Comparison of ENCODE assay signal across 14 cellular contexts in the genomic region with DNA sequence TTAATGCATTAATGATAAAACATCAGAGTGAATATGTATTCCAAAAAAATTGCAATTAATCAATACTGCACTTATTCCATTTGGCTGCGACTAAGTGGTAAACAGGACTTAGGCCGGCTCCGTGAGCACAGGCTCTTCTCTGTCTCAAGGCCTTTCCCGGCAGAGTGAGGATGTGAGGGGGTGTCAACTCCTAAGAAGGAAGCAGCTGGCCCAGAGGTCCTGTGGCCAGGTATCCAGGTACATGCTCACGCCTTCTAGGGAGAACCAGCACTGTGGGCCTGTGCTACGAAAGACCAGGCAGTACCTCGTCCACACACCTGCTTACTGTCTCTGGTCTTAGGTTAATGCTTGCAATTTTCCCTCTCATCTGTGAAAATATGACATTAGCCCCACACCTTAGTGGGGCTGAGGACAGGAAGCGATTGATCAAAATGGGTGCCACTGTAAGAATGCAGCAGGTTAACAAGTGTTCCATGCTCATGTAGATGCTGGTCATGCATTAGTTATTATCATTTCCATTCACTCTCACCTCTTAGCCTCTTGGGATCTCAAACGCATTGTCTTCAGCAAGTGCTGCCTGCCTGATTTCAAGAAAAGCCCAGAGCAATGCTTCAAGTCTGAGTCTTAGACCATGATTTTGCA.
"Had no signal": no experiment of that assay in that cellular context is flagged by ENCODE, and none has a peak within 500 bp of the region (broad histone marks: within the 10 kb centered on the region; RNA-seq: fewer than 3 reads in every experiment).

No MANE protein-coding gene starts in this region.

- H3K9me3 Mint-ChIP-seq: activated naive CD4-positive, alpha-beta T cell treated with anti-CD3 and anti-CD28 coated beads, Interleukin-2, amount 50 U/mL, for 24 hours; memory B cell; nephron progenitor cell had no signal

- H3K9me3 ChIP-seq: body of pancreas, ovary, tibial artery had no signal

- ATAC-seq: activated CD4-positive, CD25-positive, alpha-beta regulatory T cell treated with anti-CD3 and anti-CD28 coated beads, Interleukin-2, amount 50 U/mL, for 24 hours; body of pancreas; esophagus mucosa had no signal

- H3K27ac ChIP-seq: body of pancreas, foreskin keratinocyte, ovary, skin epidermis, tibial artery had no signal

- H3K36me3 ChIP-seq: ovary, tibial artery had no signal

- H3K4me3 Mint-ChIP-seq: activated naive CD4-positive, alpha-beta T cell treated with anti-CD3 and anti-CD28 coated beads, Interleukin-2, amount 50 U/mL, for 24 hours; memory B cell; nephron progenitor cell had no signal

- H3K36me3 Mint-ChIP-seq: activated naive CD4-positive, alpha-beta T cell treated with anti-CD3 and anti-CD28 coated beads, Interleukin-2, amount 50 U/mL, for 24 hours; memory B cell had no signal

- H3K27me3 ChIP-seq: body of pancreas, foreskin keratinocyte, ovary, tibial artery had no signal

- H3K4me1 Mint-ChIP-seq: activated naive CD4-positive, alpha-beta T cell treated with anti-CD3 and anti-CD28 coated beads, Interleukin-2, amount 50 U/mL, for 24 hours; memory B cell; nephron progenitor cell had no signal

- H3K27ac Mint-ChIP-seq: activated naive CD4-positive, alpha-beta T cell treated with anti-CD3 and anti-CD28 coated beads, Interleukin-2, amount 50 U/mL, for 24 hours; memory B cell; nephron progenitor cell had no signal

- DNase-seq: activated CD4-positive, alpha-beta T cell treated with anti-CD3 and anti-CD28 coated beads, Interleukin-2, amount 50 U/mL, for 4 hours; activated effector memory CD4-positive, alpha-beta T cell treated with Interleukin-2 at 50 U/mL for 16 hours; activated T-cell treated with anti-CD3 and anti-CD28 coated beads, Interleukin-2, amount 50 U/mL, for 1 hour; body of pancreas; cerebellar nuclear complex; nephron progenitor cell; ovary; tibial artery had no signal

- H3K4me3 ChIP-seq: body of pancreas, ovary, skin epidermis, tibial artery had no signal
